In genomic region chr10:91410638-91411367, GRCh38 we compare ENCODE assay signal across 1 cellular context.
TF ChIP-seq lines count a peak whose summit lies in the region.

No MANE protein-coding gene starts in this region.

TF ChIP-seq in K562, 482 proteins besides CTCF, POLR2A, EP300 and RAD21 (continued from another document and continues in another):
- TF ChIP-seq, protein P1, sequence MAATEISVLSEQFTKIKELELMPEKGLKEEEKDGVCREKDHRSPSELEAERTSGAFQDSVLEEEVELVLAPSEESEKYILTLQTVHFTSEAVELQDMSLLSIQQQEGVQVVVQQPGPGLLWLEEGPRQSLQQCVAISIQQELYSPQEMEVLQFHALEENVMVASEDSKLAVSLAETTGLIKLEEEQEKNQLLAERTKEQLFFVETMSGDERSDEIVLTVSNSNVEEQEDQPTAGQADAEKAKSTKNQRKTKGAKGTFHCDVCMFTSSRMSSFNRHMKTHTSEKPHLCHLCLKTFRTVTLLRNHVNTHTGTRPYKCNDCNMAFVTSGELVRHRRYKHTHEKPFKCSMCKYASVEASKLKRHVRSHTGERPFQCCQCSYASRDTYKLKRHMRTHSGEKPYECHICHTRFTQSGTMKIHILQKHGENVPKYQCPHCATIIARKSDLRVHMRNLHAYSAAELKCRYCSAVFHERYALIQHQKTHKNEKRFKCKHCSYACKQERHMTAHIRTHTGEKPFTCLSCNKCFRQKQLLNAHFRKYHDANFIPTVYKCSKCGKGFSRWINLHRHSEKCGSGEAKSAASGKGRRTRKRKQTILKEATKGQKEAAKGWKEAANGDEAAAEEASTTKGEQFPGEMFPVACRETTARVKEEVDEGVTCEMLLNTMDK (IDR thresholded peaks at IDR 0.05; ENCODE audit: borderline replicate concordance, insufficient read depth, low read depth, low read length, poor library complexity, severe bottlenecking), result no peak
- TF ChIP-seq MGA (IDR thresholded peaks at IDR 0.05) (no peak), RBFOX2 (IDR thresholded peaks at IDR 0.05; ENCODE audit: low read depth, low read length) (no peak), KDM4B (IDR thresholded peaks at IDR 0.05; ENCODE audit: borderline replicate concordance in 2 of 2, low read depth in 1 of 2) (no peak), ZNF140 (CRISPR knock-in tag; IDR thresholded peaks at IDR 0.05) (no peak), TEAD1 (CRISPR knock-in tag; IDR thresholded peaks at IDR 0.05) (peak in 1 of 2 experiments; percentile 40; a peak in 1 of 4 replicates), HDAC6 (IDR thresholded peaks at IDR 0.05; ENCODE audit: low read depth, low read length) (no peak), ATF7 (IDR thresholded peaks at IDR 0.05) (peak; percentile 78), ZBTB40 (IDR thresholded peaks at IDR 0.05) (peak; percentile 35; the same call in 1 of the 2 replicates), ZBTB40 (CRISPR knock-in tag; IDR thresholded peaks at IDR 0.05) (no peak), ZNF830 (CRISPR knock-in tag; IDR thresholded peaks at IDR 0.05) (no peak), ZNF76 (CRISPR knock-in tag; IDR thresholded peaks at IDR 0.05; ENCODE audit: borderline replicate concordance) (no peak), DACH1 (IDR thresholded peaks at IDR 0.05; ENCODE audit: partially characterized antibody) (no peak), CBFB (CRISPR knock-in tag; IDR thresholded peaks at IDR 0.05) (no peak), SAFB (IDR thresholded peaks at IDR 0.05; ENCODE audit: borderline replicate concordance, low read depth, low read length) (no peak), TAL1 (IDR thresholded peaks at IDR 0.05) (0 out of 2 replicates have a peak, but pooled peaks have one; percentile 8), SLC30A9 (CRISPR knock-in tag; IDR thresholded peaks at IDR 0.05) (no peak)
- TF ChIP-seq, protein P2, sequence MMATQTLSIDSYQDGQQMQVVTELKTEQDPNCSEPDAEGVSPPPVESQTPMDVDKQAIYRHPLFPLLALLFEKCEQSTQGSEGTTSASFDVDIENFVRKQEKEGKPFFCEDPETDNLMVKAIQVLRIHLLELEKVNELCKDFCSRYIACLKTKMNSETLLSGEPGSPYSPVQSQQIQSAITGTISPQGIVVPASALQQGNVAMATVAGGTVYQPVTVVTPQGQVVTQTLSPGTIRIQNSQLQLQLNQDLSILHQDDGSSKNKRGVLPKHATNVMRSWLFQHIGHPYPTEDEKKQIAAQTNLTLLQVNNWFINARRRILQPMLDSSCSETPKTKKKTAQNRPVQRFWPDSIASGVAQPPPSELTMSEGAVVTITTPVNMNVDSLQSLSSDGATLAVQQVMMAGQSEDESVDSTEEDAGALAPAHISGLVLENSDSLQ (IDR thresholded peaks at IDR 0.05), result peak; percentile 56
- TF ChIP-seq, protein P3, sequence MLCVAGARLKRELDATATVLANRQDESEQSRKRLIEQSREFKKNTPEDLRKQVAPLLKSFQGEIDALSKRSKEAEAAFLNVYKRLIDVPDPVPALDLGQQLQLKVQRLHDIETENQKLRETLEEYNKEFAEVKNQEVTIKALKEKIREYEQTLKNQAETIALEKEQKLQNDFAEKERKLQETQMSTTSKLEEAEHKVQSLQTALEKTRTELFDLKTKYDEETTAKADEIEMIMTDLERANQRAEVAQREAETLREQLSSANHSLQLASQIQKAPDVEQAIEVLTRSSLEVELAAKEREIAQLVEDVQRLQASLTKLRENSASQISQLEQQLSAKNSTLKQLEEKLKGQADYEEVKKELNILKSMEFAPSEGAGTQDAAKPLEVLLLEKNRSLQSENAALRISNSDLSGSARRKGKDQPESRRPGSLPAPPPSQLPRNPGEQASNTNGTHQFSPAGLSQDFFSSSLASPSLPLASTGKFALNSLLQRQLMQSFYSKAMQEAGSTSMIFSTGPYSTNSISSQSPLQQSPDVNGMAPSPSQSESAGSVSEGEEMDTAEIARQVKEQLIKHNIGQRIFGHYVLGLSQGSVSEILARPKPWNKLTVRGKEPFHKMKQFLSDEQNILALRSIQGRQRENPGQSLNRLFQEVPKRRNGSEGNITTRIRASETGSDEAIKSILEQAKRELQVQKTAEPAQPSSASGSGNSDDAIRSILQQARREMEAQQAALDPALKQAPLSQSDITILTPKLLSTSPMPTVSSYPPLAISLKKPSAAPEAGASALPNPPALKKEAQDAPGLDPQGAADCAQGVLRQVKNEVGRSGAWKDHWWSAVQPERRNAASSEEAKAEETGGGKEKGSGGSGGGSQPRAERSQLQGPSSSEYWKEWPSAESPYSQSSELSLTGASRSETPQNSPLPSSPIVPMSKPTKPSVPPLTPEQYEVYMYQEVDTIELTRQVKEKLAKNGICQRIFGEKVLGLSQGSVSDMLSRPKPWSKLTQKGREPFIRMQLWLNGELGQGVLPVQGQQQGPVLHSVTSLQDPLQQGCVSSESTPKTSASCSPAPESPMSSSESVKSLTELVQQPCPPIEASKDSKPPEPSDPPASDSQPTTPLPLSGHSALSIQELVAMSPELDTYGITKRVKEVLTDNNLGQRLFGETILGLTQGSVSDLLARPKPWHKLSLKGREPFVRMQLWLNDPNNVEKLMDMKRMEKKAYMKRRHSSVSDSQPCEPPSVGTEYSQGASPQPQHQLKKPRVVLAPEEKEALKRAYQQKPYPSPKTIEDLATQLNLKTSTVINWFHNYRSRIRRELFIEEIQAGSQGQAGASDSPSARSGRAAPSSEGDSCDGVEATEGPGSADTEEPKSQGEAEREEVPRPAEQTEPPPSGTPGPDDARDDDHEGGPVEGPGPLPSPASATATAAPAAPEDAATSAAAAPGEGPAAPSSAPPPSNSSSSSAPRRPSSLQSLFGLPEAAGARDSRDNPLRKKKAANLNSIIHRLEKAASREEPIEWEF (CRISPR knock-in tag; IDR thresholded peaks at IDR 0.05), result no peak
